28 cellular contexts compared by ENCODE assay signal in genomic region chr2:181877181-181877664, GRCh38. TPM values are rescaled to one million over a fixed set of nuclear protein-coding genes. Genes with fewer than 3 reads are reported as not detected.
DNase-seq lines count a peak whose midpoint lies in the region; ATAC-seq, FAIRE-seq and TF ChIP-seq lines count a peak whose summit lies in the region.
"Had no signal": no experiment of that assay in that cellular context is flagged by ENCODE, and none has a peak within 500 bp of the region (broad histone marks: within the 10 kb centered on the region; RNA-seq: fewer than 3 reads in every experiment).

No MANE protein-coding gene starts in this region.

- H3K9me3 ChIP-seq in PC-3 (ENCODE audit: low read length) (no peaks in the 10 kb centered on the region), osteoblast (ENCODE audit: low read depth, low read length) (no peaks in the 10 kb centered on the region)
- H3K9me3 ChIP-seq in effector memory CD4-positive, alpha-beta T cell (ENCODE audit: control insufficient read depth, low read length), result no peaks in the 10 kb centered on the region
- H3K9me3 ChIP-seq: BE2C, HAP-1, Peyer's patch had no signal

- peak overlapping the region; percentile 47 for H2AFZ ChIP-seq in PC-3 (ENCODE audit: low read length)
- peak overlapping the region; percentile 73 for H2AFZ ChIP-seq in osteoblast (ENCODE audit: low read length)

- H3K9ac ChIP-seq in PC-3 (ENCODE audit: low read length), result peak overlapping the region; percentile 79

- no peaks in the 10 kb centered on the region for H3K27me3 ChIP-seq in PC-3 (ENCODE audit: low read length)
- no peaks in the 10 kb centered on the region for H3K27me3 ChIP-seq in osteoblast (ENCODE audit: insufficient read depth, low read length)
- H3K27me3 ChIP-seq in effector memory CD4-positive, alpha-beta T cell (replicated peaks; ENCODE audit: control insufficient read depth, insufficient read depth, low read length, poor library complexity, severe bottlenecking), result no peaks in the 10 kb centered on the region
- H3K27me3 ChIP-seq: BE2C, Peyer's patch had no signal

- peak; percentile 14 for ATAC-seq in PC-3
- ATAC-seq in GM18519 (IDR thresholded peaks at IDR 0.05; ENCODE audit: low FRiP score, unreplicated experiment), result no peak
- ATAC-seq: activated CD8-positive, alpha-beta T cell treated with anti-CD3 and anti-CD28 coated beads for 36 hours; CD8-positive, alpha-beta T cell; left lobe of liver; naive thymus-derived CD8-positive, alpha-beta T cell had no signal

- no peaks in the 10 kb centered on the region for H3K9me2 ChIP-seq in PC-3 (replicated peaks; ENCODE audit: low read length)

- BruUV-seq in PC-3 (replicated peaks; lab: Mats Ljungman, UMichigan), result TSS peak; percentile 99

- TF ChIP-seq CTCF in PC-3 (conservative IDR thresholded peaks at IDR 0.05; ENCODE audit: low read depth, low read length) (no peak), osteoblast (IDR thresholded peaks at IDR 0.05; ENCODE audit: extremely low read depth, low read depth, low read length) (no peak)

- H3K4me2 ChIP-seq in PC-3 (ENCODE audit: low read length) (peak overlapping the region; percentile 70), osteoblast (ENCODE audit: insufficient read depth, low read length) (no peak overlapping the region)

- H3K4me3 ChIP-seq in PC-3 (ENCODE audit: low read length) (no peak overlapping the region; the same call in 1 of the 2 replicates), osteoblast (ENCODE audit: insufficient read depth, low read length) (no peak overlapping the region)
- no peak overlapping the region for H3K4me3 ChIP-seq in effector memory CD4-positive, alpha-beta T cell (ENCODE audit: insufficient read depth, low read depth, low read length, poor library complexity, severe bottlenecking)
- H3K4me3 ChIP-seq: HAP-1, Peyer's patch had no signal

- peak; percentile 77 for FAIRE-seq in H54 (lab: Jason Lieb, UNC)
- FAIRE-seq: GM18507 had no signal

- no peaks in the 10 kb centered on the region for H3K36me3 ChIP-seq in PC-3 (ENCODE audit: low read depth, low read length)
- H3K36me3 ChIP-seq in osteoblast (ENCODE audit: insufficient read depth, low read length), result no peaks in the 10 kb centered on the region
- no peaks in the 10 kb centered on the region for H3K36me3 ChIP-seq in effector memory CD4-positive, alpha-beta T cell (ENCODE audit: control insufficient read depth, insufficient read depth, low read length)
- H3K36me3 ChIP-seq: BE2C, HAP-1, Peyer's patch had no signal

- no peak for DNase-seq in H54 (ENCODE audit: insufficient read length, low spot score)
- DNase-seq in PC-3, result peak; percentile 23
- no peak for DNase-seq in epithelial cell of prostate (ENCODE audit: low read depth, low spot score)
- no peak for DNase-seq in osteoblast (ENCODE audit: insufficient read length, low spot score, missing footprints)
- DNase-seq in effector memory CD4-positive, alpha-beta T cell, result no peak
- no peak for DNase-seq in SK-N-DZ (ENCODE audit: low spot score)
- no peak for DNase-seq in activated CD4-positive, alpha-beta T cell treated with anti-CD3 and anti-CD28 coated beads for 4 hours
- DNase-seq: ACHN; activated CD8-positive, alpha-beta memory T cell treated with anti-CD3 and anti-CD28 coated beads, Interleukin-2, amount 50 U/mL, for 48 hours; activated CD8-positive, alpha-beta T cell treated with anti-CD3 and anti-CD28 coated beads for 36 hours; activated naive CD4-positive, alpha-beta T cell treated with anti-CD3 and anti-CD28 coated beads, Interleukin-2, amount 50 U/mL, for 16 hours; BE2C; CD8-positive, alpha-beta T cell; DMS 273 treated with DMSO at 0.1 percent for 48 hours; effector CD4-positive, alpha-beta T cell; hypothalamus; naive thymus-derived CD8-positive, alpha-beta T cell; NCI-H2081; NCI-H526; occipital lobe; SHP77 treated with DMSO at 0.1 percent for 48 hours; stimulated activated CD4-positive, alpha-beta T cell treated with anti-CD3 and anti-CD28 coated beads, Interleukin-15, amount 100 ng/mL, for 24 hours; stimulated activated CD4-positive, alpha-beta T cell treated with anti-CD3 and anti-CD28 coated beads, Interleukin-4, amount 100 ng/mL, for 4 hours had no signal

- H3K4me1 ChIP-seq in PC-3 (ENCODE audit: insufficient read depth, low read length) (peaks cover 17% of the 10 kb centered on the region), osteoblast (ENCODE audit: insufficient read depth, low read length) (no peaks in the 10 kb centered on the region)
- no peaks in the 10 kb centered on the region for H3K4me1 ChIP-seq in effector memory CD4-positive, alpha-beta T cell (ENCODE audit: control insufficient read depth, insufficient read depth, low read length, poor library complexity, severe bottlenecking)
- H3K4me1 ChIP-seq: BE2C, HAP-1, Peyer's patch had no signal

- no peaks in the 10 kb centered on the region for H4K20me1 ChIP-seq in PC-3 (ENCODE audit: low read length)
- no peaks in the 10 kb centered on the region for H4K20me1 ChIP-seq in osteoblast (ENCODE audit: insufficient read depth, low read length)

- H3K27ac ChIP-seq in PC-3 (ENCODE audit: low read length) (peak overlapping the region; percentile 96), epithelial cell of prostate (peak overlapping the region; percentile 92), osteoblast (ENCODE audit: low read depth, low read length) (no peak overlapping the region)
- H3K27ac ChIP-seq in effector memory CD4-positive, alpha-beta T cell (ENCODE audit: insufficient read depth, low read length, poor library complexity, severe bottlenecking), result no peak overlapping the region

- POLR2A ChIA-PET in PC-3 (lab: Charles Lee; ENCODE audit: unreplicated experiment), result interaction anchor here (0.7 kb wide), 1 partner anchor 233 kb away, joined by 3 read pairs; no protein-coding TSS in a partner anchor

- H3F3A ChIP-seq in PC-3 (ENCODE audit: low read length, unreplicated experiment), result peaks cover 5% of the 10 kb centered on the region

- intact Hi-C loops in PC-3 (cut with micrococcal nuclease), result no loop called here

- no peak for TF ChIP-seq POLR2A in H54 (IDR thresholded peaks at IDR 0.05; ENCODE audit: low read depth, low read length)

- CTCF ChIA-PET in PC-3 (lab: Charles Lee), result interaction anchor here (0.9 kb wide), 1 partner anchor 139 kb away, joined by 3 read pairs; no protein-coding TSS in a partner anchor

- H3K79me2 ChIP-seq in PC-3 (ENCODE audit: low read length) (no peaks in the 10 kb centered on the region), osteoblast (ENCODE audit: insufficient read depth, low read length) (no peaks in the 10 kb centered on the region)

RNA-seq across cellular contexts. Expression of gene ITPRID2, which starts 14.3 kb away (rescaled TPM):
- total RNA-seq in PC-3 (2014; rRNA removed) (113 and 145 TPM in 2 replicates), osteoblast (99.6 and 108 TPM in 2 replicates)
- 29.5 and 47.1 TPM in 2 replicates for polyA plus RNA-seq in SK-N-DZ (2014; cell fraction: cytosol; rRNA removed)
- 49.5 and 63.1 TPM in 2 replicates for polyA plus RNA-seq in SK-N-DZ (2014; cell fraction: nucleus; rRNA removed)

Comparison
In these comparisons a context has a peak if more than half of its experiments do, and no peak if none do; other contexts are left out.
1. H3K27ac ChIP-seq: peak in PC-3 (single experiment) and epithelial cell of prostate (single experiment); none in osteoblast (single experiment) and effector memory CD4-positive, alpha-beta T cell (single experiment).